ENCODE assay signal across 25 cellular contexts in the genomic region with DNA sequence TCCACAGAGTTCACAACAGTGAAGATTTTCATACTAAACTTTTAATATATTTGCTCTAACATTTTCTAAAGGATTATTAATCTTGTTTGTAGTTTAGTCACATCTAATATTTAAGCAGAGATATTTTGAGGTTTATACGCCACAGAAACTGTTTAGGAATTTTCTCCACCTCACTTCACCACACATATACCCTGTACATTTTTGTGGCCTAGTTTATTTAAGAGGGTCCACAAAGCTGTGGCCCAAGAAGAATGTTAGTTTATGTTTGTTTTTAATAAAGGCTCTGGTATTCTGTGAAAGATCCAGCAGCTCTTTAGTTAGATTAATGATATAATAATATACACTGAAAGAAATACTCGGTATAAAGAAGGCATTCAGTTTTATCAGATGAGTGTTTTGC.
"Had no signal": no experiment of that assay in that cellular context is flagged by ENCODE, and none has a peak within 500 bp of the region (broad histone marks: within the 10 kb centered on the region; RNA-seq: fewer than 3 reads in every experiment).

No MANE protein-coding gene starts in this region.

- H3K9me3 Mint-ChIP-seq: activated B cell treated with CpG ODN at 0.5 μM for 24 hours; activated naive CD4-positive, alpha-beta T cell treated with anti-CD3 and anti-CD28 coated beads, Interleukin-2, amount 50 U/mL, for 72 hours; activated T-cell treated with anti-CD3 and anti-CD28 coated beads, Interleukin-2, amount 50 U/mL, for 72 hours; mesothelial cell of epicardium; naive B cell had no signal

- H3K9me3 ChIP-seq: esophagus muscularis mucosa, psoas muscle, testis, transverse colon had no signal

- H3K4me1 Mint-ChIP-seq: activated CD4-positive, alpha-beta T cell treated with anti-CD3 and anti-CD28 coated beads for 36 hours; mesothelial cell of epicardium had no signal

- H3K27me3 Mint-ChIP-seq: activated B cell treated with CpG ODN at 0.5 μM for 24 hours; activated CD4-positive, alpha-beta T cell treated with anti-CD3 and anti-CD28 coated beads for 36 hours; naive B cell; T-helper 17 cell had no signal

- H3K4me3 ChIP-seq: esophagus muscularis mucosa, psoas muscle, testis, transverse colon had no signal

- H3K27ac ChIP-seq: esophagus muscularis mucosa, parathyroid adenoma, psoas muscle, testis, transverse colon had no signal

- H3K27me3 ChIP-seq: esophagus muscularis mucosa, testis, transverse colon had no signal

- H3K27ac Mint-ChIP-seq: activated B cell treated with CpG ODN at 0.5 μM for 24 hours; activated CD4-positive, alpha-beta T cell treated with anti-CD3 and anti-CD28 coated beads for 36 hours; activated T-cell treated with anti-CD3 and anti-CD28 coated beads, Interleukin-2, amount 50 U/mL, for 72 hours; mesothelial cell of epicardium; T-helper 17 cell had no signal

- DNase-seq: activated B cell treated with CpG ODN at 0.5 μM for 24 hours; activated CD4-positive, alpha-beta T cell treated with anti-CD3 and anti-CD28 coated beads for 36 hours; activated naive CD4-positive, alpha-beta T cell; activated T-cell treated with anti-CD3 and anti-CD28 coated beads for 4 hours; activated T-cell treated with anti-CD3 and anti-CD28 coated beads, Interleukin-2, amount 50 U/mL, for 72 hours; anterior cingulate cortex; caudate nucleus; dermis blood vessel endothelial cell; effector CD4-positive, alpha-beta T cell; foreskin melanocyte; kidney; left colon; mammary epithelial cell; naive B cell; psoas muscle; stimulated activated CD4-positive, alpha-beta T cell treated with anti-CD3 and anti-CD28 coated beads, Interleukin-2, amount 100 ng/mL, for 48 hours; stimulated activated naive CD8-positive, alpha-beta T cell treated with anti-CD3 and anti-CD28 coated beads, Interleukin-15, Interleukin-2, amounts not matched to agents 100 U/mL and 50 U/mL, for 24 hours; T-helper 17 cell; testis; transverse colon had no signal

- H3K4me3 Mint-ChIP-seq: activated B cell treated with CpG ODN at 0.5 μM for 24 hours; activated CD4-positive, alpha-beta T cell treated with anti-CD3 and anti-CD28 coated beads for 36 hours; activated T-cell treated with anti-CD3 and anti-CD28 coated beads, Interleukin-2, amount 50 U/mL, for 72 hours; mesothelial cell of epicardium; naive B cell; T-helper 17 cell had no signal

- H3K4me1 ChIP-seq: parathyroid adenoma, psoas muscle, testis, transverse colon had no signal

- FAIRE-seq: colon had no signal

- ATAC-seq: activated CD4-positive, alpha-beta T cell treated with anti-CD3 and anti-CD28 coated beads for 36 hours; activated naive CD4-positive, alpha-beta T cell treated with anti-CD3 and anti-CD28 coated beads, Interleukin-2, amount 50 U/mL, for 72 hours; activated T-cell treated with anti-CD3 and anti-CD28 coated beads, Interleukin-2, amount 50 U/mL, for 72 hours; left colon; psoas muscle; stimulated activated naive CD8-positive, alpha-beta T cell treated with anti-CD3 and anti-CD28 coated beads, Interleukin-15, Interleukin-2, amounts not matched to agents 100 U/mL and 50 U/mL, for 24 hours; T-helper 17 cell had no signal
